In the genomic region with DNA sequence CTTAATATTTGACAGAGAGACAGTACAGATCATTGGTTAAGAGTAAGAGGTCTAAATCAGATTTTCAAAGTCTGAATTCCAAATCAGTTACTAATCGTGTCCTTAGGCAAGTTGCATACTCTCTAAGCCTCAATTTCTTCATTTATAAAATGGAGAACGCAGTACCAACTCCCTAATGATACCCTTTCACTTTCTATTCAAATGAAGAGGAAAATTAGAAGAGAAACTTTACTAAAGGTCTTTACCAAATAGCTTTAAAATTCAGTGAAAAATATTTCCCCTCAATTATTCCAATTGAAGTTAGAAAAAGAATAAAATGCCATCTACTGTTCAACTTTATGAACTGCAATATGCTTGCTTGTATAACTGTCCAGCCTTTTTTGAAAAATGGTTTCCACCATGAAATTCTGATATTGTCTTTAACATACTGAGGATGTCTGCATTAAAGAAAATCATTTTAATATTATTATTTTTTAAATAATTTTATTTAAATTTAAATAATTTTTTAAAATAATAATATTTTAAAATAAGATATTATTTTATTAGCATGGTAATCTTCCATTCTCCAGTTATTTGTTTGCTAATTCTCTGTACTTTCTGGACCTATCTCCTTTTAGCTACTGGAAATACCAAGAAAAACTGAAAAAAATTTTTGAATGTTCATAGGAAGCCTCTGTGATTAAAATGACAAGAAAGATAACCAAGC, we compare ENCODE assay signal across 1 cellular context.
TF ChIP-seq lines count a peak whose summit lies in the region.

No MANE protein-coding gene starts in this region.

TF ChIP-seq in HCT116, 20 proteins besides CTCF, POLR2A, EP300 and RAD21 (continued from another document):
- TF ChIP-seq, protein P1, sequence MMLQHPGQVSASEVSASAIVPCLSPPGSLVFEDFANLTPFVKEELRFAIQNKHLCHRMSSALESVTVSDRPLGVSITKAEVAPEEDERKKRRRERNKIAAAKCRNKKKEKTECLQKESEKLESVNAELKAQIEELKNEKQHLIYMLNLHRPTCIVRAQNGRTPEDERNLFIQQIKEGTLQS (IDR thresholded peaks at IDR 0.05), result no peak
- no peak for TF ChIP-seq FOSL1 (IDR thresholded peaks at IDR 0.05; ENCODE audit: low read depth)
- TF ChIP-seq TCF7L2 (IDR thresholded peaks at IDR 0.05; ENCODE audit: borderline replicate concordance, extremely low read depth, insufficient read depth, insufficient read length), result no peak
- no peak for TF ChIP-seq SRF (IDR thresholded peaks at IDR 0.05; ENCODE audit: low read depth)
- TF ChIP-seq CBX3 (IDR thresholded peaks at IDR 0.05; ENCODE audit: low read depth), result no peak
- TF ChIP-seq, protein P2, sequence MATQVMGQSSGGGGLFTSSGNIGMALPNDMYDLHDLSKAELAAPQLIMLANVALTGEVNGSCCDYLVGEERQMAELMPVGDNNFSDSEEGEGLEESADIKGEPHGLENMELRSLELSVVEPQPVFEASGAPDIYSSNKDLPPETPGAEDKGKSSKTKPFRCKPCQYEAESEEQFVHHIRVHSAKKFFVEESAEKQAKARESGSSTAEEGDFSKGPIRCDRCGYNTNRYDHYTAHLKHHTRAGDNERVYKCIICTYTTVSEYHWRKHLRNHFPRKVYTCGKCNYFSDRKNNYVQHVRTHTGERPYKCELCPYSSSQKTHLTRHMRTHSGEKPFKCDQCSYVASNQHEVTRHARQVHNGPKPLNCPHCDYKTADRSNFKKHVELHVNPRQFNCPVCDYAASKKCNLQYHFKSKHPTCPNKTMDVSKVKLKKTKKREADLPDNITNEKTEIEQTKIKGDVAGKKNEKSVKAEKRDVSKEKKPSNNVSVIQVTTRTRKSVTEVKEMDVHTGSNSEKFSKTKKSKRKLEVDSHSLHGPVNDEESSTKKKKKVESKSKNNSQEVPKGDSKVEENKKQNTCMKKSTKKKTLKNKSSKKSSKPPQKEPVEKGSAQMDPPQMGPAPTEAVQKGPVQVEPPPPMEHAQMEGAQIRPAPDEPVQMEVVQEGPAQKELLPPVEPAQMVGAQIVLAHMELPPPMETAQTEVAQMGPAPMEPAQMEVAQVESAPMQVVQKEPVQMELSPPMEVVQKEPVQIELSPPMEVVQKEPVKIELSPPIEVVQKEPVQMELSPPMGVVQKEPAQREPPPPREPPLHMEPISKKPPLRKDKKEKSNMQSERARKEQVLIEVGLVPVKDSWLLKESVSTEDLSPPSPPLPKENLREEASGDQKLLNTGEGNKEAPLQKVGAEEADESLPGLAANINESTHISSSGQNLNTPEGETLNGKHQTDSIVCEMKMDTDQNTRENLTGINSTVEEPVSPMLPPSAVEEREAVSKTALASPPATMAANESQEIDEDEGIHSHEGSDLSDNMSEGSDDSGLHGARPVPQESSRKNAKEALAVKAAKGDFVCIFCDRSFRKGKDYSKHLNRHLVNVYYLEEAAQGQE (IDR thresholded peaks at IDR 0.05; ENCODE audit: low read depth), result no peak
- no peak for TF ChIP-seq EZH2phosphoT487 (IDR thresholded peaks at IDR 0.05; ENCODE audit: borderline replicate concordance)
